ENCODE assay signal across 22 cellular contexts in genomic region chr1:54668567-54668966, GRCh38. TPM values are rescaled to one million over a fixed set of nuclear protein-coding genes. Genes with fewer than 3 reads are reported as not detected.
DNase-seq lines count a peak whose midpoint lies in the region; ATAC-seq, FAIRE-seq and TF ChIP-seq lines count a peak whose summit lies in the region.
"Had no signal": no experiment of that assay in that cellular context is flagged by ENCODE, and none has a peak within 500 bp of the region (broad histone marks: within the 10 kb centered on the region; RNA-seq: fewer than 3 reads in every experiment).

No MANE protein-coding gene starts in this region.

- in situ Hi-C loops in HepG2 (cut with HindIII; ENCODE audit: extremely low pct_ligation_motif_present, low pct_unique_long_range_greater_than_20kb): no loop called here
- in situ Hi-C loops in transverse colon (cut with MboI; ENCODE audit: low pct_ligation_motif_present in 1 of 4, low pct_unique_long_range_greater_than_20kb in 1 of 4, low sequenced_read_pairs in 3 of 4): loop anchor here in 1 of 4 donors (10.0 kb wide), 1 partner anchor 146 kb away; no protein-coding TSS in a partner anchor

- H3K9me3 ChIP-seq in HepG2 (ENCODE audit: low read length) (peaks cover 4% of the 10 kb centered on the region; the same call in 1 of the 2 replicates), right lobe of liver (no peaks in the 10 kb centered on the region), T-helper 17 cell (ENCODE audit: control insufficient read depth, low read length, poor library complexity, severe bottlenecking) (no peaks in the 10 kb centered on the region), endodermal cell (ENCODE audit: control insufficient read depth, low read length) (no peaks in the 10 kb centered on the region), transverse colon (no peaks in the 10 kb centered on the region)
- H3K9me3 ChIP-seq: Caco-2 had no signal

- no peak for TF ChIP-seq RAD21 in HepG2 (CRISPR knock-in tag; IDR thresholded peaks at IDR 0.05)

- H3K27me3 Mint-ChIP-seq in T-helper 17 cell: peaks cover 18% of the 10 kb centered on the region
- no peaks in the 10 kb centered on the region for H3K27me3 Mint-ChIP-seq in endodermal cell (ENCODE audit: insufficient read depth)

- TF ChIP-seq EP300 in HepG2 (IDR thresholded peaks at IDR 0.05; ENCODE audit: low read depth in 2 of 2, low read length in 2 of 2): no peak
- no peak for TF ChIP-seq EP300 in HepG2 (CRISPR knock-in tag; IDR thresholded peaks at IDR 0.05; ENCODE audit: borderline replicate concordance)
- no peak for TF ChIP-seq EP300 in transverse colon (IDR thresholded peaks at IDR 0.05; ENCODE audit: low read depth)

- H3K27ac ChIP-seq in HepG2 (ENCODE audit: extremely low read length, insufficient read depth, low read length) (no peak overlapping the region), right lobe of liver (no peak overlapping the region), endodermal cell (ENCODE audit: low read depth, low read length) (no peak overlapping the region), transverse colon (no peak overlapping the region)
- H3K27ac ChIP-seq: 22Rv1, BLaER1, GM23248 had no signal

- H3K27ac Mint-ChIP-seq in T-helper 17 cell (peak overlapping the region; percentile 47), endodermal cell (no peak overlapping the region)
- H3K27ac Mint-ChIP-seq: HFFc6 had no signal

- no peak overlapping the region for H3K9ac ChIP-seq in HepG2 (ENCODE audit: insufficient read depth, low read depth, low read length)
- no peak overlapping the region for H3K9ac ChIP-seq in endodermal cell (ENCODE audit: extremely low read depth, low read length, poor library complexity, severe bottlenecking)
- H3K9ac ChIP-seq: BLaER1, GM23248 had no signal

- no peak overlapping the region for H3K4me2 ChIP-seq in HepG2 (ENCODE audit: low read depth, low read length)
- H3K4me2 ChIP-seq: BLaER1 had no signal

- CTCF ChIA-PET in HepG2 (lab: Yijun Ruan, JAX; ENCODE audit: low intra/inter-chr PET ratio, low total read pairs): no interaction called here

- H2AFZ ChIP-seq in HepG2 (ENCODE audit: low read length): no peak overlapping the region
- H2AFZ ChIP-seq: GM23248 had no signal

- no peaks in the 10 kb centered on the region for H3K9me3 Mint-ChIP-seq in endodermal cell
- H3K9me3 Mint-ChIP-seq: CD8-positive, alpha-beta memory T cell had no signal

- H3K4me1 ChIP-seq in HepG2 (ENCODE audit: insufficient read depth, low read length): no peaks in the 10 kb centered on the region
- no peaks in the 10 kb centered on the region for H3K4me1 ChIP-seq in right lobe of liver
- H3K4me1 ChIP-seq in endodermal cell (ENCODE audit: control insufficient read depth, insufficient read depth, low read length): no peaks in the 10 kb centered on the region
- H3K4me1 ChIP-seq in transverse colon: no peaks in the 10 kb centered on the region
- H3K4me1 ChIP-seq: BLaER1, Caco-2 had no signal

- 29% methylated on average over 2 of the region's 2 CpGs for WGBS in HepG2 (ENCODE audit: low lambda C conversion rate)
- 76% methylated on average over 2 of the region's 2 CpGs for whole genome bisulfite sequencing in right lobe of liver (ENCODE audit: insufficient coverage, low coverage, low lambda C conversion rate, missing lambda C conversion rate)
- WGBS in endodermal cell (ENCODE audit: insufficient coverage in 1 of 2, insufficient read length in 1 of 2), 2 experiments: 83 to 86% methylated on average over 1 to 2 of the region's 2 CpGs
- 91% methylated on average over 2 of the region's 2 CpGs; no CpG with 5 or more reads in 1 of the 2 donors for WGBS in transverse colon (ENCODE audit: low coverage in 1 of 2), 2 donors

- POLR2A ChIA-PET in HepG2 (lab: Yijun Ruan, JAX): no interaction called here

- DNase-seq in HepG2 (ENCODE audit: low spot score) (no peak), right lobe of liver (no peak), T-helper 17 cell (no peak), endodermal cell (peak; percentile 59), transverse colon (no peak), dermis blood vessel endothelial cell (no peak)
- DNase-seq in activated naive CD4-positive, alpha-beta T cell treated with Interleukin-2 at 50 U/mL for 16 hours: no peak
- DNase-seq: AML-193; Caco-2; CD8-positive, alpha-beta memory T cell; DMS53; GM23248; HCEC 1CT; HFFc6 had no signal

- no peak overlapping the region for H3K4me3 Mint-ChIP-seq in T-helper 17 cell
- H3K4me3 Mint-ChIP-seq in endodermal cell: no peak overlapping the region
- H3K4me3 Mint-ChIP-seq: CD8-positive, alpha-beta memory T cell; HFFc6 had no signal

- no peaks in the 10 kb centered on the region for H3K79me2 ChIP-seq in HepG2 (ENCODE audit: insufficient read depth, low read length)

- peaks cover 2% of the 10 kb centered on the region for H3K36me3 Mint-ChIP-seq in T-helper 17 cell (ENCODE audit: low read depth)
- H3K36me3 Mint-ChIP-seq in endodermal cell (ENCODE audit: low read depth): no peaks in the 10 kb centered on the region
- H3K36me3 Mint-ChIP-seq: CD8-positive, alpha-beta memory T cell had no signal

- H4K20me1 ChIP-seq in HepG2 (ENCODE audit: insufficient read depth, low read length): no peaks in the 10 kb centered on the region
- H4K20me1 ChIP-seq: BLaER1 had no signal

- H3K4me3 ChIP-seq in HepG2 (replicated peaks in 1 of 3; ENCODE audit: insufficient read depth in 1 of 3, low read depth in 2 of 3, low read length in 3 of 3) (no peak overlapping the region), right lobe of liver (no peak overlapping the region), endodermal cell (ENCODE audit: low read length) (no peak overlapping the region), transverse colon (no peak overlapping the region)
- H3K4me3 ChIP-seq: BLaER1, GM12878, GM23248 had no signal

- intact Hi-C loops in HepG2 (cut with micrococcal nuclease; ENCODE audit: unreplicated experiment): no loop called here
- intact Hi-C loops in right lobe of liver (cut with DNase I): no loop called here
- intact Hi-C loops in transverse colon (cut with DNase I; ENCODE audit: low total_unique reads): no loop called here

- TF ChIP-seq CTCF in HepG2 (CRISPR knock-in tag; IDR thresholded peaks at IDR 0.05) (no peak), right lobe of liver (IDR thresholded peaks at IDR 0.05) (no peak), endodermal cell (conservative IDR thresholded peaks at IDR 0.05) (peak; percentile 59), transverse colon (IDR thresholded peaks at IDR 0.05) (no peak)

- TF ChIP-seq POLR2A in HepG2 (IDR thresholded peaks at IDR 0.05; ENCODE audit: insufficient read depth in 1 of 2, low read depth in 2 of 2, low read length in 2 of 2) (no peak), right lobe of liver (IDR thresholded peaks at IDR 0.05) (no peak), transverse colon (IDR thresholded peaks at IDR 0.05) (no peak)

- BruUV-seq in HepG2 (replicated peaks; lab: Mats Ljungman, UMichigan): no TSS peak

- no peaks in the 10 kb centered on the region; a peak in 2 of 5 replicates for H3K27me3 ChIP-seq in HepG2 (ENCODE audit: control insufficient read depth in 1 of 2, insufficient read depth in 2 of 2, low read length in 2 of 2)
- H3K27me3 ChIP-seq in right lobe of liver: no peaks in the 10 kb centered on the region
- H3K27me3 ChIP-seq in endodermal cell (ENCODE audit: control insufficient read depth, insufficient read depth, low read length, poor library complexity, severe bottlenecking): no peaks in the 10 kb centered on the region
- H3K27me3 ChIP-seq in transverse colon: no peaks in the 10 kb centered on the region
- H3K27me3 ChIP-seq: BLaER1 had no signal

- peak; percentile 65 for ATAC-seq in HepG2
- no peak for ATAC-seq in right lobe of liver
- ATAC-seq in T-helper 17 cell: no peak
- ATAC-seq in HG02759 (IDR thresholded peaks at IDR 0.05; ENCODE audit: unreplicated experiment): no peak
- ATAC-seq: GM12878 had no signal

- H3K4me1 Mint-ChIP-seq in T-helper 17 cell: peaks cover 10% of the 10 kb centered on the region
- no peaks in the 10 kb centered on the region for H3K4me1 Mint-ChIP-seq in endodermal cell

- no peak for FAIRE-seq in HepG2 (lab: Jason Lieb, UNC)
- FAIRE-seq: GM18507, HTR-8/SVneo had no signal

- H3K36me3 ChIP-seq in HepG2 (replicated peaks in 1 of 2; ENCODE audit: control insufficient read depth in 1 of 2, insufficient read depth in 2 of 2, low read length in 2 of 2) (no peaks in the 10 kb centered on the region), right lobe of liver (no peaks in the 10 kb centered on the region), endodermal cell (ENCODE audit: control insufficient read depth, insufficient read depth, low read length) (no peaks in the 10 kb centered on the region), transverse colon (no peaks in the 10 kb centered on the region)
- H3K36me3 ChIP-seq: BLaER1 had no signal

RNA-seq across cellular contexts. Expression of gene MROH7, which starts 27.0 kb away (rescaled TPM):
- 0.09 TPM in 1 of 2 replicates, not detected in the other for total RNA-seq in HepG2 (2016; rRNA removed; fragmentation: Illumina TruSeq; extraction: Trizol)
- not detected in 2 replicates for total RNA-seq in HepG2 (2016; cell fraction: cytosol; rRNA removed; fragmentation: Illumina TruSeq; extraction: Trizol; ENCODE audit: low read depth)
- total RNA-seq in HepG2 (2016; cell fraction: insoluble cytoplasmic fraction; rRNA removed; fragmentation: Illumina TruSeq; extraction: Trizol): not detected in 2 replicates
- total RNA-seq in HepG2 (2016; cell fraction: membrane; rRNA removed; fragmentation: Illumina TruSeq; extraction: Trizol): not detected in 2 replicates
- total RNA-seq in HepG2 (2016; cell fraction: nucleus; rRNA removed; fragmentation: Illumina TruSeq; extraction: Trizol): not detected in 2 replicates
- polyA plus RNA-seq in HepG2 (2011; rRNA removed): 0.08 and 0.09 TPM in 2 replicates
- polyA plus RNA-seq in HepG2 (2011; cell fraction: cytosol; rRNA removed): not detected in 2 replicates
- 0.27 and 0.29 TPM in 2 replicates for polyA plus RNA-seq in HepG2 (2011; cell fraction: nucleus; rRNA removed)
- 0.05 and 0.12 TPM in 2 replicates for polyA plus RNA-seq in HepG2 (2012)
- polyA plus RNA-seq in HepG2 (2016; cell fraction: cytosol; fragmentation: Illumina TruSeq; extraction: Trizol; ENCODE audit: low read depth): not detected in 2 replicates
- not detected in 2 replicates for polyA plus RNA-seq in HepG2 (2016; cell fraction: insoluble cytoplasmic fraction; fragmentation: Illumina TruSeq; extraction: Trizol; ENCODE audit: low read depth)
- polyA plus RNA-seq in HepG2 (2016; cell fraction: membrane; fragmentation: Illumina TruSeq; extraction: Trizol; ENCODE audit: low read depth): not detected in 2 replicates
- polyA plus RNA-seq in HepG2 (2016; cell fraction: nucleus; fragmentation: Illumina TruSeq; extraction: Trizol; ENCODE audit: insufficient read depth, low read depth): not detected in 2 replicates
- polyA minus RNA-seq in HepG2 (2011; rRNA and poly(A)+ RNA removed; ENCODE audit: low replicate concordance): 0.16 and 1.7 TPM in 2 replicates
- not detected in 2 replicates for polyA minus RNA-seq in HepG2 (2011; cell fraction: cytosol; rRNA and poly(A)+ RNA removed)
- polyA minus RNA-seq in HepG2 (2011; cell fraction: nucleus; rRNA and poly(A)+ RNA removed): 0.37 TPM in 1 of 2 replicates, not detected in the other
- 1 to 10 TPM in 3 of 6 experiments, under 1 TPM in 3; 0.37 to 3.1 (median 1.2) TPM for total RNA-seq in right lobe of liver
- total RNA-seq in T-helper 17 cell: under 1 TPM; 0.37 to 0.77 TPM
- 1 to 10 TPM in 1 of 2 donors, under 1 TPM in 1; 0.46 to 1.4 TPM for total RNA-seq in endodermal cell
- 0.32 TPM for polyA plus RNA-seq in endodermal cell (2013, experiment 1 of 2)
- polyA plus RNA-seq in endodermal cell (2013, experiment 2 of 2): 0.62 TPM
- total RNA-seq in transverse colon: 10 to 100 TPM; 16.1 to 69.9 (median 30.5) TPM
- 0.17 TPM in 1 of 2 replicates, not detected in the other for total RNA-seq in dermis blood vessel endothelial cell
- total RNA-seq: A673; Caco-2; CD8-positive, alpha-beta memory T cell; Daoy had no signal
- polyA plus RNA-seq: CD8-positive, alpha-beta memory T cell; GM12878 had no signal

RNA-seq across cellular contexts. Expression of gene FAM151A, which starts 45.2 kb away (rescaled TPM):
- total RNA-seq in HepG2 (2016; rRNA removed; fragmentation: Illumina TruSeq; extraction: Trizol): 1.5 and 3.6 TPM in 2 replicates
- total RNA-seq in HepG2 (2016; cell fraction: cytosol; rRNA removed; fragmentation: Illumina TruSeq; extraction: Trizol; ENCODE audit: low read depth): 0.40 and 0.79 TPM in 2 replicates
- total RNA-seq in HepG2 (2016; cell fraction: insoluble cytoplasmic fraction; rRNA removed; fragmentation: Illumina TruSeq; extraction: Trizol): 1.3 and 4.4 TPM in 2 replicates
- total RNA-seq in HepG2 (2016; cell fraction: membrane; rRNA removed; fragmentation: Illumina TruSeq; extraction: Trizol): 0.77 and 1.3 TPM in 2 replicates
- 2.6 and 3.0 TPM in 2 replicates for total RNA-seq in HepG2 (2016; cell fraction: nucleus; rRNA removed; fragmentation: Illumina TruSeq; extraction: Trizol)
- polyA plus RNA-seq in HepG2 (2011; rRNA removed): 0.25 and 0.29 TPM in 2 replicates
- 0.09 and 0.28 TPM in 2 replicates for polyA plus RNA-seq in HepG2 (2011; cell fraction: cytosol; rRNA removed)
- polyA plus RNA-seq in HepG2 (2011; cell fraction: nucleus; rRNA removed): 0.21 and 0.26 TPM in 2 replicates
- polyA plus RNA-seq in HepG2 (2012): 0.08 and 0.19 TPM in 2 replicates
- 0.55 and 0.68 TPM in 2 replicates for polyA plus RNA-seq in HepG2 (2016; cell fraction: cytosol; fragmentation: Illumina TruSeq; extraction: Trizol; ENCODE audit: low read depth)
- polyA plus RNA-seq in HepG2 (2016; cell fraction: insoluble cytoplasmic fraction; fragmentation: Illumina TruSeq; extraction: Trizol; ENCODE audit: low read depth): 0.85 and 1.2 TPM in 2 replicates
- polyA plus RNA-seq in HepG2 (2016; cell fraction: membrane; fragmentation: Illumina TruSeq; extraction: Trizol; ENCODE audit: low read depth): 0.62 and 0.73 TPM in 2 replicates
- 3.3 and 3.5 TPM in 2 replicates for polyA plus RNA-seq in HepG2 (2016; cell fraction: nucleus; fragmentation: Illumina TruSeq; extraction: Trizol; ENCODE audit: insufficient read depth, low read depth)
- 0.38 TPM in 1 of 2 replicates, not detected in the other for polyA minus RNA-seq in HepG2 (2011; rRNA and poly(A)+ RNA removed; ENCODE audit: low replicate concordance)
- not detected in 2 replicates for polyA minus RNA-seq in HepG2 (2011; cell fraction: cytosol; rRNA and poly(A)+ RNA removed)
- not detected in 2 replicates for polyA minus RNA-seq in HepG2 (2011; cell fraction: nucleus; rRNA and poly(A)+ RNA removed)
- 10 to 100 TPM in 2 of 6 experiments, 1 to 10 TPM in 2, under 1 TPM in 2; 0.12 to 72.9 (median 5.2) TPM for total RNA-seq in right lobe of liver
- total RNA-seq in T-helper 17 cell: not detected
- not detected for total RNA-seq in endodermal cell
- polyA plus RNA-seq in endodermal cell (2013, experiment 1 of 2): 0.11 TPM
- polyA plus RNA-seq in endodermal cell (2013, experiment 2 of 2): not detected
- total RNA-seq in transverse colon: 10 to 100 TPM in 1 of 4 donors, 1 to 10 TPM in 3; 1.4 to 28.5 (median 7.1) TPM
- not detected in 2 replicates for total RNA-seq in dermis blood vessel endothelial cell
- total RNA-seq: A673; CD8-positive, alpha-beta memory T cell; Daoy; GM23248; HFFc6 had no signal
- polyA plus RNA-seq: CD8-positive, alpha-beta memory T cell had no signal

RNA-seq across cellular contexts. Expression of gene TTC4, which starts 47.1 kb away (rescaled TPM):
- total RNA-seq in HepG2 (2016; rRNA removed; fragmentation: Illumina TruSeq; extraction: Trizol): 24.7 and 36.9 TPM in 2 replicates
- total RNA-seq in HepG2 (2016; cell fraction: cytosol; rRNA removed; fragmentation: Illumina TruSeq; extraction: Trizol; ENCODE audit: low read depth): 3.6 and 5.7 TPM in 2 replicates
- total RNA-seq in HepG2 (2016; cell fraction: insoluble cytoplasmic fraction; rRNA removed; fragmentation: Illumina TruSeq; extraction: Trizol): 24.3 and 36.7 TPM in 2 replicates
- total RNA-seq in HepG2 (2016; cell fraction: membrane; rRNA removed; fragmentation: Illumina TruSeq; extraction: Trizol): 9.1 and 11.1 TPM in 2 replicates
- total RNA-seq in HepG2 (2016; cell fraction: nucleus; rRNA removed; fragmentation: Illumina TruSeq; extraction: Trizol): 17.4 and 20.0 TPM in 2 replicates
- polyA plus RNA-seq in HepG2 (2011; rRNA removed): 12.4 and 13.1 TPM in 2 replicates
- 11.2 and 13.2 TPM in 2 replicates for polyA plus RNA-seq in HepG2 (2011; cell fraction: cytosol; rRNA removed)
- 6.3 and 7.8 TPM in 2 replicates for polyA plus RNA-seq in HepG2 (2011; cell fraction: nucleus; rRNA removed)
- 12.6 and 17.5 TPM in 2 replicates for polyA plus RNA-seq in HepG2 (2012)
- polyA plus RNA-seq in HepG2 (2016; cell fraction: cytosol; fragmentation: Illumina TruSeq; extraction: Trizol; ENCODE audit: low read depth): 2.7 and 3.0 TPM in 2 replicates
- polyA plus RNA-seq in HepG2 (2016; cell fraction: insoluble cytoplasmic fraction; fragmentation: Illumina TruSeq; extraction: Trizol; ENCODE audit: low read depth): 34.9 and 38.2 TPM in 2 replicates
- 5.7 and 5.8 TPM in 2 replicates for polyA plus RNA-seq in HepG2 (2016; cell fraction: membrane; fragmentation: Illumina TruSeq; extraction: Trizol; ENCODE audit: low read depth)
- polyA plus RNA-seq in HepG2 (2016; cell fraction: nucleus; fragmentation: Illumina TruSeq; extraction: Trizol; ENCODE audit: insufficient read depth, low read depth): 19.1 and 22.5 TPM in 2 replicates
- polyA minus RNA-seq in HepG2 (2011; rRNA and poly(A)+ RNA removed; ENCODE audit: low replicate concordance): 19.1 and 32.6 TPM in 2 replicates
- polyA minus RNA-seq in HepG2 (2011; cell fraction: cytosol; rRNA and poly(A)+ RNA removed): 6.5 and 7.4 TPM in 2 replicates
- polyA minus RNA-seq in HepG2 (2011; cell fraction: nucleus; rRNA and poly(A)+ RNA removed): 17.8 and 20.0 TPM in 2 replicates
- total RNA-seq in right lobe of liver: 10 to 100 TPM in 3 of 6 experiments, 1 to 10 TPM in 3; 8.1 to 19.2 (median 10.0) TPM
- 1 to 10 TPM; 9.1 to 9.7 TPM for total RNA-seq in T-helper 17 cell
- total RNA-seq in endodermal cell: 10 to 100 TPM; 23.1 to 28.3 TPM
- 28.9 TPM for polyA plus RNA-seq in endodermal cell (2013, experiment 1 of 2)
- polyA plus RNA-seq in endodermal cell (2013, experiment 2 of 2): 26.4 TPM
- 10 to 100 TPM in 2 of 4 donors, 1 to 10 TPM in 2; 1.8 to 33.7 (median 15.2) TPM for total RNA-seq in transverse colon
- 21.3 and 21.8 TPM in 2 replicates for total RNA-seq in dermis blood vessel endothelial cell

Comparison
In these comparisons a context has a peak if more than half of its experiments do, and no peak if none do; other contexts are left out.
1. RNA of gene MROH7, which starts 27.0 kb away (total RNA-seq): 16.1 to 69.9 TPM in transverse colon; 0.37 to 3.1 TPM in right lobe of liver, 0.46 to 1.4 TPM in endodermal cell, 0.37 to 0.77 TPM in T-helper 17 cell, 0.17 TPM in dermis blood vessel endothelial cell and 0.09 TPM in HepG2; every median in the first group is over 4 times any median in the second.